ENCODE assay signal across 8 cellular contexts in genomic region chr6:159973951-159974350, GRCh38. TPM values are rescaled to one million over a fixed set of nuclear protein-coding genes. Genes with fewer than 3 reads are reported as not detected.
A peak's percentile ranks its signal among the peaks of the same experiment; 100 is the strongest.
DNase-seq lines count a peak whose midpoint lies in the region; ATAC-seq and TF ChIP-seq lines count a peak whose summit lies in the region.

No MANE protein-coding gene starts in this region.

- no peak for DNase-seq in CD8-positive, alpha-beta memory T cell
- no peak for DNase-seq in T-helper 17 cell
- peak; percentile 74 for DNase-seq in kidney glomerular epithelial cell (lab: John Stamatoyannopoulos, UW)
- DNase-seq in GM10266 (ENCODE audit: extremely low spot score), result no peak
- no peak for DNase-seq in NCI-H82 (lab: John Stamatoyannopoulos, UW)
- DNase-seq in activated CD4-positive, alpha-beta T cell treated with anti-CD3 and anti-CD28 coated beads for 48 hours, result no peak

- H3K4me1 ChIP-seq in CD8-positive, alpha-beta memory T cell (ENCODE audit: insufficient read depth, low read length), result peaks cover 74% of the 10 kb centered on the region

- no peaks in the 10 kb centered on the region for H3K9me3 Mint-ChIP-seq in CD8-positive, alpha-beta memory T cell

- ATAC-seq in GM19397 (IDR thresholded peaks at IDR 0.05; ENCODE audit: unreplicated experiment) (peak; percentile 33), HG03439 (IDR thresholded peaks at IDR 0.05; ENCODE audit: unreplicated experiment) (peak; percentile 43), T-helper 17 cell (no peak)

- POLR2A ChIA-PET in CD8-positive, alpha-beta memory T cell (lab: Charles Lee), result interaction anchor here (1.2 kb wide), 1 partner anchor 9 kb away, joined by 4 read pairs; no protein-coding TSS in a partner anchor

- H3K36me3 Mint-ChIP-seq in CD8-positive, alpha-beta memory T cell, result peaks cover 0 to 5% (median 0%) of the 10 kb centered on the region in 3 donors
- no peaks in the 10 kb centered on the region for H3K36me3 Mint-ChIP-seq in T-helper 17 cell (ENCODE audit: low read depth)

- CTCF ChIA-PET in CD8-positive, alpha-beta memory T cell (lab: Charles Lee), result interaction anchor here (0.7 to 1.4 kb wide), 3 partner anchors 8 to 482 kb away, joined by 3 to 5 read pairs (median 3); no protein-coding TSS in a partner anchor

- H3K27me3 Mint-ChIP-seq in CD8-positive, alpha-beta memory T cell, result peaks cover 0 to 2% of the 10 kb centered on the region in 2 donors
- no peaks in the 10 kb centered on the region for H3K27me3 Mint-ChIP-seq in T-helper 17 cell

- H3K36me3 ChIP-seq in CD8-positive, alpha-beta memory T cell (ENCODE audit: insufficient read depth, low read length), result no peaks in the 10 kb centered on the region

- no peak overlapping the region for H3K27ac ChIP-seq in CD8-positive, alpha-beta memory T cell (ENCODE audit: low read depth, low read length)

- no peaks in the 10 kb centered on the region for H3K27me3 ChIP-seq in CD8-positive, alpha-beta memory T cell (ENCODE audit: insufficient read depth, low read length, poor library complexity, severe bottlenecking)

- H3K4me3 ChIP-seq in CD8-positive, alpha-beta memory T cell (ENCODE audit: low read length), result no peak overlapping the region

- no peaks in the 10 kb centered on the region for H3K9me3 ChIP-seq in CD8-positive, alpha-beta memory T cell (ENCODE audit: low read length)
- no peaks in the 10 kb centered on the region for H3K9me3 ChIP-seq in T-helper 17 cell (ENCODE audit: control insufficient read depth, low read length, poor library complexity, severe bottlenecking)

- H3K4me3 Mint-ChIP-seq in CD8-positive, alpha-beta memory T cell, result peak overlapping the region in 6 of 7 donors; percentile 10 to 52 (median 30)
- no peak overlapping the region for H3K4me3 Mint-ChIP-seq in T-helper 17 cell

- no peak for TF ChIP-seq CTCF in GM10266 (IDR thresholded peaks at IDR 0.05; ENCODE audit: control insufficient read depth, insufficient read depth, low read depth, missing control alignments)

- H3K4me1 Mint-ChIP-seq in CD8-positive, alpha-beta memory T cell, result peaks cover 87 to 91% (median 90%) of the 10 kb centered on the region in 3 donors
- H3K4me1 Mint-ChIP-seq in T-helper 17 cell, result peaks cover 72% of the 10 kb centered on the region

- H3K27ac Mint-ChIP-seq in CD8-positive, alpha-beta memory T cell, result peak overlapping the region; percentile 48 to 98 (median 74)
- H3K27ac Mint-ChIP-seq in T-helper 17 cell, result peak overlapping the region; percentile 57

RNA-seq across cellular contexts. Expression of gene IGF2R, which starts 5.1 kb away (rescaled TPM):
- total RNA-seq in CD8-positive, alpha-beta memory T cell, result 10 to 100 TPM; 91.4 to 93.7 TPM
- 27.5 TPM for polyA plus RNA-seq in CD8-positive, alpha-beta memory T cell
- total RNA-seq in T-helper 17 cell, result 10 to 100 TPM; 56.7 to 59.5 TPM
